8 cellular contexts compared by ENCODE assay signal in genomic region chr16:18767217-18767616, GRCh38. TPM values are rescaled to one million over a fixed set of nuclear protein-coding genes. Genes with fewer than 3 reads are reported as not detected.
DNase-seq lines count a peak whose midpoint lies in the region; ATAC-seq and TF ChIP-seq lines count a peak whose summit lies in the region.
"Not testable (repeated sequence)": the region's sequence is repeated elsewhere in the genome, so short reads cannot be mapped to it uniquely, and the experiment has no call there.

No MANE protein-coding gene starts in this region.

- peaks cover 12% of the 10 kb centered on the region in 2 donors for H3K4me1 Mint-ChIP-seq in natural killer cell

- peaks cover 0 to 14% of the 10 kb centered on the region in 2 donors for H3K36me3 Mint-ChIP-seq in activated naive CD4-positive, alpha-beta T cell treated with anti-CD3 and anti-CD28 coated beads, Interleukin-2, amount 50 U/mL, for 72 hours
- H3K36me3 Mint-ChIP-seq in natural killer cell = not testable (repeated sequence)

- peak overlapping the region; percentile 49 for H3K4me3 Mint-ChIP-seq in natural killer cell

- not testable (repeated sequence) for H3K4me3 ChIP-seq in GM12865 (ENCODE audit: low read depth, low read length); MM.1S (ENCODE audit: low read length)

- DNase-seq in GM12865 (ENCODE audit: low read depth) (peak; percentile 87), MM.1S (peak; percentile 91)
- peak; percentile 26 for DNase-seq in activated CD4-positive, alpha-beta T cell treated with anti-CD3 and anti-CD28 coated beads, Interleukin-2, amount 50 U/mL, for 1 hour
- not testable (repeated sequence) for DNase-seq in activated naive CD4-positive, alpha-beta T cell treated with anti-CD3 and anti-CD28 coated beads, Interleukin-2, amount 50 U/mL, for 72 hours (ENCODE audit: low spot score in 2 of 2); natural killer cell

- not testable (repeated sequence) for H3K79me2 ChIP-seq in MM.1S (ENCODE audit: low read length)

- H3K27ac ChIP-seq in MM.1S (ENCODE audit: low read length) = not testable (repeated sequence)

- TF ChIP-seq CTCF in GM12865 (IDR thresholded peaks at IDR 0.05; ENCODE audit: insufficient read depth, low read depth, low read length, missing control alignments); MM.1S (IDR thresholded peaks at IDR 0.05; ENCODE audit: low read length); natural killer cell (IDR thresholded peaks at IDR 0.05): not testable (repeated sequence)

- intact Hi-C loops in natural killer cell (cut with micrococcal nuclease) = not testable (repeated sequence)

- not testable (repeated sequence) for H2AFZ ChIP-seq in MM.1S (ENCODE audit: low read length)

- not testable (repeated sequence) for H3K9me3 ChIP-seq in MM.1S (replicated peaks; ENCODE audit: insufficient read depth, low read length)

- not testable (repeated sequence) for H3K9me2 ChIP-seq in MM.1S (replicated peaks; ENCODE audit: insufficient read depth, low read length)

- not testable (repeated sequence) for H3K27ac Mint-ChIP-seq in activated naive CD4-positive, alpha-beta T cell treated with anti-CD3 and anti-CD28 coated beads, Interleukin-2, amount 50 U/mL, for 72 hours
- peak overlapping the region; percentile 65 to 82 for H3K27ac Mint-ChIP-seq in natural killer cell

- not testable (repeated sequence) for H3K27me3 ChIP-seq in MM.1S (replicated peaks; ENCODE audit: insufficient read depth, low read length)

- peak; percentile 67 for ATAC-seq in GM19035 (IDR thresholded peaks at IDR 0.05; ENCODE audit: unreplicated experiment)
- peak; percentile 54 for ATAC-seq in GM21717 (IDR thresholded peaks at IDR 0.05; ENCODE audit: unreplicated experiment)
- ATAC-seq in HG02981 (IDR thresholded peaks at IDR 0.05; ENCODE audit: unreplicated experiment) = peak; percentile 52
- ATAC-seq in activated naive CD4-positive, alpha-beta T cell treated with anti-CD3 and anti-CD28 coated beads, Interleukin-2, amount 50 U/mL, for 72 hours = peak; percentile 60 to 72
- ATAC-seq in natural killer cell = peak; percentile 89 to 93 (median 92)

- H3K9ac ChIP-seq in MM.1S (ENCODE audit: low read length) = not testable (repeated sequence)

- H3K9me3 Mint-ChIP-seq in activated naive CD4-positive, alpha-beta T cell treated with anti-CD3 and anti-CD28 coated beads, Interleukin-2, amount 50 U/mL, for 72 hours; natural killer cell: not testable (repeated sequence)

- H3K4me1 ChIP-seq in MM.1S (ENCODE audit: low read length) = not testable (repeated sequence)

- not testable (repeated sequence) for H3K27me3 Mint-ChIP-seq in natural killer cell (ENCODE audit: low read depth in 2 of 2)

- H3F3A ChIP-seq in MM.1S (ENCODE audit: insufficient read depth, low read length) = not testable (repeated sequence)

- not testable (repeated sequence) for H4K20me1 ChIP-seq in MM.1S (ENCODE audit: insufficient read depth, low read length)

- not testable (repeated sequence) for H3K4me2 ChIP-seq in MM.1S (ENCODE audit: low read depth, low read length)

- not testable (repeated sequence) for H3K36me3 ChIP-seq in MM.1S (replicated peaks; ENCODE audit: insufficient read depth, low read length)

RNA-seq across cellular contexts. Expression of gene RPS15A, which starts 22.9 kb away (rescaled TPM):
- total RNA-seq in activated naive CD4-positive, alpha-beta T cell treated with anti-CD3 and anti-CD28 coated beads, Interleukin-2, amount 50 U/mL, for 72 hours = 1,000 to 10,000 TPM; 2,227 to 2,841 TPM
- 1,000 to 10,000 TPM; 1,225 to 1,687 (median 1,635) TPM for total RNA-seq in natural killer cell

RNA-seq across cellular contexts. Expression of gene ARL6IP1, which starts 34.1 kb away (rescaled TPM):
- 100 to 1,000 TPM; 116 to 164 TPM for total RNA-seq in activated naive CD4-positive, alpha-beta T cell treated with anti-CD3 and anti-CD28 coated beads, Interleukin-2, amount 50 U/mL, for 72 hours
- total RNA-seq in natural killer cell = 100 to 1,000 TPM; 138 to 143 (median 140) TPM
